ENCODE assay signal across 9 cellular contexts in the genomic region with DNA sequence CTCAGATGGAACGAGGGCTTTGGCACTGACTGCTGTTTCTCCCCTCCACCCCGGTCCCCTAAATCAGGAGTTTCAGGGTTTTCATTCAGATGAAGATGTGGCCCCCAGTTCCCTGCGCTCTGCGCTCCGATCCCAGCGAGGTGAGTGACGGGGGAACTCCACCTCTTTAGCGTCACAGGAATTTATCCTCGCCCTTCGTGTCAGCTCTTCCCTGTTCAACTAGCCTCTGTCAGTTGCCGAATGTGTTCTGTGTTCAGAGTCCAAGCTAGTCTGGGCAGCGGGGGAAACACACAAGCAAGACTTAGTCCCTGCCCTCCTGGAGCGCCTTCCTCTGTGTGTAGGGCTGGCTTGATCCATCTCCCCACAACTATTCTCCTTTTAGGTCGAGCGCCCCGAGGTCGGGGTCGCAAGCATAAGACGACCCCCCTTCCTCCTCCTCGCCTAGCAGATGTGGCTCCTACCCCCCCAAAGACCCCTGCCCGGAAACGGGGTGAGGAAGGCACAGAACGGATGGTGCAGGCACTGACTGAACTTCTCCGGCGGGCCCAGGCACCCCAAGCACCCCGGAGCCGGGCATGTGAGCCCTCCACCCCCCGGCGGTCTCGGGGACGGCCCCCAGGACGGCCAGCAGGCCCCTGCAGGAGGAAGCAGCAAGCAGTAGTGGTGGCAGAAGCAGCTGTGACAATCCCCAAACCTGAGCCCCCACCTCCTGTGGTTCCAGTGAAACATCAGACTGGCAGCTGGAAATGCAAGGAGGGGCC. TPM values are rescaled to one million over a fixed set of nuclear protein-coding genes. Genes with fewer than 3 reads are reported as not detected.
A peak's percentile ranks its signal among the peaks of the same experiment; 100 is the strongest.
DNase-seq lines count a peak whose midpoint lies in the region; ATAC-seq lines count a peak whose summit lies in the region.
"Had no signal": no experiment of that assay in that cellular context is flagged by ENCODE, and none has a peak within 500 bp of the region (broad histone marks: within the 10 kb centered on the region; RNA-seq: fewer than 3 reads in every experiment).

No MANE protein-coding gene starts in this region.

- intact Hi-C loops in dendritic cell treated with granulocyte-macrophage colony-stimulating factor and Interleukin-4, amounts not matched to agents 40 ng/mL and 50 ng/mL, for 4 days (cut with micrococcal nuclease): no loop called here

- H3K4me3 Mint-ChIP-seq in CD4-positive, CD25-positive, alpha-beta regulatory T cell: peak overlapping the region; percentile 87 to 98 (median 93)
- H3K4me3 Mint-ChIP-seq in dendritic cell treated with granulocyte-macrophage colony-stimulating factor and Interleukin-4, amounts not matched to agents 40 ng/mL and 50 ng/mL, for 4 days: peak overlapping the region; percentile 81
- H3K4me3 Mint-ChIP-seq in natural killer cell treated with Interleukin-12 subunit alpha and Interleukin-12 subunit beta and Interleukin-15 and Interleukin-18, amount 100 ng/mL, for 72 hours: peak overlapping the region; percentile 87

- peak overlapping the region; percentile 62 for H3K4me3 ChIP-seq in CD4-positive, CD25-positive, alpha-beta regulatory T cell (ENCODE audit: low read depth, low read length)
- peak overlapping the region; percentile 86 for H3K4me3 ChIP-seq in MG63

- H3K27me3 Mint-ChIP-seq in CD4-positive, CD25-positive, alpha-beta regulatory T cell: peaks cover 4% of the 10 kb centered on the region
- peaks cover 5% of the 10 kb centered on the region for H3K27me3 Mint-ChIP-seq in dendritic cell treated with granulocyte-macrophage colony-stimulating factor and Interleukin-4, amounts not matched to agents 40 ng/mL and 50 ng/mL, for 4 days
- H3K27me3 Mint-ChIP-seq in natural killer cell treated with Interleukin-12 subunit alpha and Interleukin-12 subunit beta and Interleukin-15 and Interleukin-18, amount 100 ng/mL, for 72 hours: no peaks in the 10 kb centered on the region

- no peaks in the 10 kb centered on the region for H3K9me3 ChIP-seq in CD4-positive, CD25-positive, alpha-beta regulatory T cell (ENCODE audit: control insufficient read depth in 2 of 2, low read length in 2 of 2)
- H3K9me3 ChIP-seq in MG63: no peaks in the 10 kb centered on the region

- peak overlapping the region in 2 of 3 donors; percentile 73 to 90 for H3K27ac Mint-ChIP-seq in CD4-positive, CD25-positive, alpha-beta regulatory T cell
- H3K27ac Mint-ChIP-seq in dendritic cell treated with granulocyte-macrophage colony-stimulating factor and Interleukin-4, amounts not matched to agents 40 ng/mL and 50 ng/mL, for 4 days: peak overlapping the region; percentile 66
- peak overlapping the region; percentile 80 to 86 for H3K27ac Mint-ChIP-seq in natural killer cell treated with Interleukin-12 subunit alpha and Interleukin-12 subunit beta and Interleukin-15 and Interleukin-18, amount 100 ng/mL, for 72 hours

- peaks cover 5 to 45% (median 19%) of the 10 kb centered on the region in 4 donors for H3K4me1 Mint-ChIP-seq in CD4-positive, CD25-positive, alpha-beta regulatory T cell
- peaks cover 49% of the 10 kb centered on the region for H3K4me1 Mint-ChIP-seq in dendritic cell treated with granulocyte-macrophage colony-stimulating factor and Interleukin-4, amounts not matched to agents 40 ng/mL and 50 ng/mL, for 4 days (ENCODE audit: low read depth)
- H3K4me1 Mint-ChIP-seq in natural killer cell treated with Interleukin-12 subunit alpha and Interleukin-12 subunit beta and Interleukin-15 and Interleukin-18, amount 100 ng/mL, for 72 hours (ENCODE audit: low read depth in 2 of 2): peaks cover 29 to 45% of the 10 kb centered on the region in 2 donors

- H3K4me1 ChIP-seq in CD4-positive, CD25-positive, alpha-beta regulatory T cell (ENCODE audit: control insufficient read depth, insufficient read depth, low read length, poor library complexity, severe bottlenecking): peaks cover 41% of the 10 kb centered on the region

- no peaks in the 10 kb centered on the region for H3K27me3 ChIP-seq in CD4-positive, CD25-positive, alpha-beta regulatory T cell (ENCODE audit: control insufficient read depth, insufficient read depth, low read length)
- no peaks in the 10 kb centered on the region for H3K27me3 ChIP-seq in MG63

- DNase-seq in CD4-positive, CD25-positive, alpha-beta regulatory T cell: no peak
- DNase-seq in MG63: no peak
- DNase-seq in natural killer cell treated with Interleukin-12 subunit alpha and Interleukin-12 subunit beta and Interleukin-15 and Interleukin-18, amount 100 ng/mL, for 72 hours (ENCODE audit: low spot score): no peak
- DNase-seq in inferior parietal cortex (ENCODE audit: extremely low spot score): no peak
- DNase-seq in activated gamma-delta T cell (lab: John Stamatoyannopoulos, UW): no peak
- DNase-seq in NCI-H1105 treated with DMSO at 0.1 percent for 48 hours (lab: John Stamatoyannopoulos, UW): no peak
- DNase-seq: SIG-M5 had no signal

- peaks cover 11% of the 10 kb centered on the region for H3K36me3 Mint-ChIP-seq in CD4-positive, CD25-positive, alpha-beta regulatory T cell
- peaks cover 61% of the 10 kb centered on the region for H3K36me3 Mint-ChIP-seq in dendritic cell treated with granulocyte-macrophage colony-stimulating factor and Interleukin-4, amounts not matched to agents 40 ng/mL and 50 ng/mL, for 4 days (ENCODE audit: low read depth)
- H3K36me3 Mint-ChIP-seq in natural killer cell treated with Interleukin-12 subunit alpha and Interleukin-12 subunit beta and Interleukin-15 and Interleukin-18, amount 100 ng/mL, for 72 hours: peaks cover 27% of the 10 kb centered on the region

- ATAC-seq in CD4-positive, CD25-positive, alpha-beta regulatory T cell (ENCODE audit: low read depth in 2 of 2): no peak
- no peak for ATAC-seq in natural killer cell treated with Interleukin-12 subunit alpha and Interleukin-12 subunit beta and Interleukin-15 and Interleukin-18, amount 100 ng/mL, for 72 hours
- ATAC-seq in HG02870 (IDR thresholded peaks at IDR 0.05; ENCODE audit: unreplicated experiment): no peak

- H3K27ac ChIP-seq in CD4-positive, CD25-positive, alpha-beta regulatory T cell (ENCODE audit: insufficient read depth, low read length, poor library complexity, severe bottlenecking): no peak overlapping the region

- H3K36me3 ChIP-seq in CD4-positive, CD25-positive, alpha-beta regulatory T cell (ENCODE audit: control insufficient read depth, insufficient read depth, low read length): peaks cover 37% of the 10 kb centered on the region
- H3K36me3 ChIP-seq in MG63: peaks cover 56% of the 10 kb centered on the region

- H3K9me3 Mint-ChIP-seq in CD4-positive, CD25-positive, alpha-beta regulatory T cell: peaks cover 0 to 1% (median 0%) of the 10 kb centered on the region in 7 donors
- H3K9me3 Mint-ChIP-seq in dendritic cell treated with granulocyte-macrophage colony-stimulating factor and Interleukin-4, amounts not matched to agents 40 ng/mL and 50 ng/mL, for 4 days: no peaks in the 10 kb centered on the region
- no peaks in the 10 kb centered on the region for H3K9me3 Mint-ChIP-seq in natural killer cell treated with Interleukin-12 subunit alpha and Interleukin-12 subunit beta and Interleukin-15 and Interleukin-18, amount 100 ng/mL, for 72 hours

RNA-seq across cellular contexts. Expression of gene KMT2B, which starts 1.8 kb away (rescaled TPM):
- total RNA-seq in CD4-positive, CD25-positive, alpha-beta regulatory T cell: 73.0 TPM
- polyA plus RNA-seq in CD4-positive, CD25-positive, alpha-beta regulatory T cell: 1 to 10 TPM in 1 of 4 donors, under 1 TPM in 3; 0.45 to 1.1 (median 0.68) TPM
- total RNA-seq in MG63 (2014; rRNA removed; shearing (Covaris generic); ENCODE audit: low replicate concordance): 2.3 and 6.0 TPM in 2 replicates
- 100 to 1,000 TPM in 1 of 2 donors, 10 to 100 TPM in 1; 80.1 to 137 TPM for total RNA-seq in natural killer cell treated with Interleukin-12 subunit alpha and Interleukin-12 subunit beta and Interleukin-15 and Interleukin-18, amount 100 ng/mL, for 72 hours

RNA-seq across cellular contexts. Expression of gene ZBTB32, which starts 15.2 kb away (rescaled TPM):
- total RNA-seq in CD4-positive, CD25-positive, alpha-beta regulatory T cell: 42.0 TPM
- polyA plus RNA-seq in CD4-positive, CD25-positive, alpha-beta regulatory T cell: 1 to 10 TPM; 3.1 to 5.3 (median 4.6) TPM
- not detected in 2 replicates for total RNA-seq in MG63 (2014; rRNA removed; shearing (Covaris generic); ENCODE audit: low replicate concordance)
- 100 to 1,000 TPM; 191 to 295 TPM for total RNA-seq in natural killer cell treated with Interleukin-12 subunit alpha and Interleukin-12 subunit beta and Interleukin-15 and Interleukin-18, amount 100 ng/mL, for 72 hours

RNA-seq across cellular contexts. Expression of gene IGFLR1, which starts 22.7 kb away (rescaled TPM):
- total RNA-seq in CD4-positive, CD25-positive, alpha-beta regulatory T cell: 80.5 TPM
- polyA plus RNA-seq in CD4-positive, CD25-positive, alpha-beta regulatory T cell: 100 to 1,000 TPM; 109 to 151 (median 125) TPM
- total RNA-seq in MG63 (2014; rRNA removed; shearing (Covaris generic); ENCODE audit: low replicate concordance): 0.27 and 2.4 TPM in 2 replicates
- 100 to 1,000 TPM in 1 of 2 donors, 10 to 100 TPM in 1; 80.4 to 193 TPM for total RNA-seq in natural killer cell treated with Interleukin-12 subunit alpha and Interleukin-12 subunit beta and Interleukin-15 and Interleukin-18, amount 100 ng/mL, for 72 hours

RNA-seq across cellular contexts. Expression of gene U2AF1L4, which starts 25.6 kb away (rescaled TPM):
- total RNA-seq in CD4-positive, CD25-positive, alpha-beta regulatory T cell: 70.8 TPM
- 10 to 100 TPM; 48.4 to 66.5 (median 58.5) TPM for polyA plus RNA-seq in CD4-positive, CD25-positive, alpha-beta regulatory T cell
- total RNA-seq in MG63 (2014; rRNA removed; shearing (Covaris generic); ENCODE audit: low replicate concordance): 16.3 and 19.8 TPM in 2 replicates
- total RNA-seq in natural killer cell treated with Interleukin-12 subunit alpha and Interleukin-12 subunit beta and Interleukin-15 and Interleukin-18, amount 100 ng/mL, for 72 hours: 10 to 100 TPM; 17.0 to 19.1 TPM

RNA-seq across cellular contexts. Expression of gene PSENEN, which starts 25.9 kb away (rescaled TPM):
- 21.1 TPM for total RNA-seq in CD4-positive, CD25-positive, alpha-beta regulatory T cell
- polyA plus RNA-seq in CD4-positive, CD25-positive, alpha-beta regulatory T cell: 10 to 100 TPM; 66.1 to 99.6 (median 72.9) TPM
- total RNA-seq in MG63 (2014; rRNA removed; shearing (Covaris generic); ENCODE audit: low replicate concordance): 37.6 and 76.2 TPM in 2 replicates
- 10 to 100 TPM; 66.4 to 84.2 TPM for total RNA-seq in natural killer cell treated with Interleukin-12 subunit alpha and Interleukin-12 subunit beta and Interleukin-15 and Interleukin-18, amount 100 ng/mL, for 72 hours

Comparison
In these comparisons a context has a peak if more than half of its experiments do, and no peak if none do; other contexts are left out.
1. RNA of gene KMT2B, which starts 1.8 kb away (total RNA-seq): 80.1 to 137 TPM in natural killer cell treated with Interleukin-12 subunit alpha and Interleukin-12 subunit beta and Interleukin-15 and Interleukin-18, amount 100 ng/mL, for 72 hours and 73.0 TPM in CD4-positive, CD25-positive, alpha-beta regulatory T cell (single experiment); 2.3 to 6.0 TPM in MG63; every median in the first group is over 10 times any median in the second.
2. RNA of gene ZBTB32, which starts 15.2 kb away (total RNA-seq): 191 to 295 TPM in natural killer cell treated with Interleukin-12 subunit alpha and Interleukin-12 subunit beta and Interleukin-15 and Interleukin-18, amount 100 ng/mL, for 72 hours and 42.0 TPM in CD4-positive, CD25-positive, alpha-beta regulatory T cell (single experiment); not detected in MG63; every median in the first group is over 10 times any median in the second.
3. RNA of gene IGFLR1, which starts 22.7 kb away (total RNA-seq): 80.4 to 193 TPM in natural killer cell treated with Interleukin-12 subunit alpha and Interleukin-12 subunit beta and Interleukin-15 and Interleukin-18, amount 100 ng/mL, for 72 hours and 80.5 TPM in CD4-positive, CD25-positive, alpha-beta regulatory T cell (single experiment); 0.27 to 2.4 TPM in MG63; every median in the first group is over 10 times any median in the second.
4. Peak in every context shown above with its lines, with median percentiles within 50 percentile points of each other: H3K27ac Mint-ChIP-seq and H3K4me3 Mint-ChIP-seq.